ENCODE assay signal across 8 cellular contexts in genomic region chr12:49369723-49370145, GRCh38. TPM values are rescaled to one million over a fixed set of nuclear protein-coding genes. Genes with fewer than 3 reads are reported as not detected.
A peak's percentile ranks its signal among the peaks of the same experiment; 100 is the strongest.
DNase-seq lines count a peak whose midpoint lies in the region; ATAC-seq, FAIRE-seq and TF ChIP-seq lines count a peak whose summit lies in the region.

No MANE protein-coding gene starts in this region.

- no peaks in the 10 kb centered on the region for H3K9me3 ChIP-seq in CD8-positive, alpha-beta memory T cell (ENCODE audit: low read length)

- POLR2A ChIA-PET in CD8-positive, alpha-beta memory T cell (lab: Charles Lee): interaction anchor here (0.7 kb wide), 1 partner anchor 255 kb away, joined by 3 read pairs; no protein-coding TSS in a partner anchor

- no peaks in the 10 kb centered on the region for H3K27me3 ChIP-seq in CD8-positive, alpha-beta memory T cell (ENCODE audit: insufficient read depth, low read length, poor library complexity, severe bottlenecking)
- no peaks in the 10 kb centered on the region for H3K27me3 ChIP-seq in bronchial epithelial cell (ENCODE audit: control insufficient read depth, insufficient read depth, low read length)

- H3K36me3 ChIP-seq in CD8-positive, alpha-beta memory T cell (ENCODE audit: insufficient read depth, low read length): no peaks in the 10 kb centered on the region
- H3K36me3 ChIP-seq in bronchial epithelial cell (ENCODE audit: control insufficient read depth, insufficient read depth, low read length): peaks cover 2% of the 10 kb centered on the region

- peak; percentile 39 for TF ChIP-seq CTCF in bronchial epithelial cell (IDR thresholded peaks at IDR 0.05; ENCODE audit: insufficient read depth, low read length, severe bottlenecking)
- peak; percentile 23 for TF ChIP-seq CTCF in nephron progenitor cell (IDR thresholded peaks at IDR 0.05)

- CTCF ChIA-PET in CD8-positive, alpha-beta memory T cell (lab: Charles Lee): interaction anchor here (0.8 to 1.4 kb wide), 5 partner anchors 11 to 145 kb away, joined by 3 to 6 read pairs (median 3); no protein-coding TSS in a partner anchor

- H3K4me1 ChIP-seq in CD8-positive, alpha-beta memory T cell (ENCODE audit: insufficient read depth, low read length): peaks cover 20% of the 10 kb centered on the region

- DNase-seq in CD8-positive, alpha-beta memory T cell: peak in 1 of 5 donors; percentile 14
- peak; percentile 37 for DNase-seq in NOMO-1 treated with dmso at 0.1 percent for 144 hours (lab: John Stamatoyannopoulos, UW; ENCODE audit: unreplicated experiment)
- DNase-seq in bronchial epithelial cell (ENCODE audit: low read depth): peak; percentile 40
- no peak for DNase-seq in nephron progenitor cell
- no peak for DNase-seq in activated CD4-positive, CD25-positive, alpha-beta regulatory T cell treated with anti-CD3 and anti-CD28 coated beads, Interleukin-2, amount 50 U/mL, for 72 hours
- no peak for DNase-seq in GOT3 (lab: John Stamatoyannopoulos, UW)

- ATAC-seq in GM18858 (IDR thresholded peaks at IDR 0.05; ENCODE audit: unreplicated experiment) (peak; percentile 46), HG03064 (IDR thresholded peaks at IDR 0.05; ENCODE audit: low read depth, unreplicated experiment) (peak; percentile 51)

- FAIRE-seq in bronchial epithelial cell (lab: Jason Lieb, UNC): no peak

- H3K27ac Mint-ChIP-seq in CD8-positive, alpha-beta memory T cell: peak overlapping the region in 7 of 8 donors; percentile 33 to 73 (median 54)
- no peak overlapping the region for H3K27ac Mint-ChIP-seq in nephron progenitor cell

- peaks cover 19 to 43% (median 37%) of the 10 kb centered on the region in 3 donors for H3K4me1 Mint-ChIP-seq in CD8-positive, alpha-beta memory T cell
- H3K4me1 Mint-ChIP-seq in nephron progenitor cell: peaks cover 34% of the 10 kb centered on the region

- no peaks in the 10 kb centered on the region for H3K9me3 Mint-ChIP-seq in CD8-positive, alpha-beta memory T cell
- no peaks in the 10 kb centered on the region for H3K9me3 Mint-ChIP-seq in nephron progenitor cell

- peak overlapping the region in 5 of 7 donors; percentile 3 to 71 (median 27) for H3K4me3 Mint-ChIP-seq in CD8-positive, alpha-beta memory T cell
- peak overlapping the region; percentile 72 for H3K4me3 Mint-ChIP-seq in nephron progenitor cell

- H3K36me3 Mint-ChIP-seq in CD8-positive, alpha-beta memory T cell: peaks cover 0 to 5% (median 0%) of the 10 kb centered on the region in 3 donors
- H3K36me3 Mint-ChIP-seq in nephron progenitor cell (ENCODE audit: low read depth): peaks cover 18% of the 10 kb centered on the region

- no peak overlapping the region for H3K27ac ChIP-seq in CD8-positive, alpha-beta memory T cell (ENCODE audit: low read depth, low read length)

- no peak overlapping the region for H3K4me3 ChIP-seq in CD8-positive, alpha-beta memory T cell (ENCODE audit: low read length)
- no peak overlapping the region for H3K4me3 ChIP-seq in bronchial epithelial cell (ENCODE audit: low read depth, low read length)

- peaks cover 0 to 4% of the 10 kb centered on the region in 2 donors for H3K27me3 Mint-ChIP-seq in CD8-positive, alpha-beta memory T cell
- H3K27me3 Mint-ChIP-seq in nephron progenitor cell (ENCODE audit: low read depth, poor library complexity): peaks cover 3% of the 10 kb centered on the region

RNA-seq across cellular contexts. Expression of gene SPATS2, which starts 2.5 kb away (rescaled TPM):
- total RNA-seq in CD8-positive, alpha-beta memory T cell: 1 to 10 TPM; 9.1 to 9.4 TPM
- 7.6 TPM for polyA plus RNA-seq in CD8-positive, alpha-beta memory T cell
- 21.3 and 33.4 TPM in 2 replicates for total RNA-seq in bronchial epithelial cell

RNA-seq across cellular contexts. Expression of gene DNAJC22, which starts 23.0 kb away (rescaled TPM):
- not detected for total RNA-seq in CD8-positive, alpha-beta memory T cell
- not detected for polyA plus RNA-seq in CD8-positive, alpha-beta memory T cell
- 0.13 and 0.26 TPM in 2 replicates for total RNA-seq in bronchial epithelial cell

RNA-seq across cellular contexts. Expression of gene C1QL4, which starts 32.7 kb away (rescaled TPM):
- total RNA-seq in CD8-positive, alpha-beta memory T cell: not detected
- polyA plus RNA-seq in CD8-positive, alpha-beta memory T cell: not detected
- 0.13 TPM in 1 of 2 replicates, not detected in the other for total RNA-seq in bronchial epithelial cell

RNA-seq across cellular contexts. Expression of gene TROAP, which starts 46.7 kb away (rescaled TPM):
- 10 to 100 TPM; 33.6 to 35.0 TPM for total RNA-seq in CD8-positive, alpha-beta memory T cell
- polyA plus RNA-seq in CD8-positive, alpha-beta memory T cell: 0.79 TPM
- 2.6 and 5.2 TPM in 2 replicates for total RNA-seq in bronchial epithelial cell

Comparison
In these comparisons a context has a peak if more than half of its experiments do, and no peak if none do; other contexts are left out.
1. DNase-seq: peak in NOMO-1 treated with dmso at 0.1 percent for 144 hours (single experiment) and bronchial epithelial cell (single experiment); none in nephron progenitor cell (single experiment), activated CD4-positive, CD25-positive, alpha-beta regulatory T cell treated with anti-CD3 and anti-CD28 coated beads, Interleukin-2, amount 50 U/mL, for 72 hours (single experiment) and GOT3 (single experiment).